1 cellular context compared by ENCODE assay signal in genomic region chr12:12356886-12357696, GRCh38.
TF ChIP-seq lines count a peak whose summit lies in the region.

Gene BORCS5 (plus strand): TSS chr12:12357078. CDS start chr12:12357452, 374 bp downstream.

TF ChIP-seq in K562, 482 proteins besides CTCF, POLR2A, EP300 and RAD21 (continued from another document and continues in another):
- no peak for TF ChIP-seq TRIM25 (IDR thresholded peaks at IDR 0.05; ENCODE audit: borderline replicate concordance)
- TF ChIP-seq RNF219 (CRISPR knock-in tag; IDR thresholded peaks at IDR 0.05) = no peak
- no peak for TF ChIP-seq ZFP30 (CRISPR knock-in tag; IDR thresholded peaks at IDR 0.05; ENCODE audit: borderline replicate concordance)
- peak; percentile 85 for TF ChIP-seq EP400 (IDR thresholded peaks at IDR 0.05)
- TF ChIP-seq ZNF445 (CRISPR knock-in tag; IDR thresholded peaks at IDR 0.05; ENCODE audit: low read depth) = no peak
- no peak for TF ChIP-seq BCL6 (CRISPR knock-in tag; IDR thresholded peaks at IDR 0.05)
- TF ChIP-seq PRDM10 (IDR thresholded peaks at IDR 0.05; ENCODE audit: partially characterized antibody) = peak; percentile 66
- TF ChIP-seq ZNF76 (CRISPR knock-in tag; IDR thresholded peaks at IDR 0.05; ENCODE audit: borderline replicate concordance) = no peak
- TF ChIP-seq CHCHD3 (CRISPR knock-in tag; IDR thresholded peaks at IDR 0.05) = 0 out of 2 replicates have a peak, but pooled peaks have one; percentile 26
- TF ChIP-seq OTX1 (CRISPR knock-in tag; IDR thresholded peaks at IDR 0.05) = no peak
- no peak for TF ChIP-seq E2F8 (IDR thresholded peaks at IDR 0.05; ENCODE audit: low read depth, partially characterized antibody)
- TF ChIP-seq ZNF24 (IDR thresholded peaks at IDR 0.05) = no peak; the same call in 1 of the 2 replicates
- no peak for TF ChIP-seq ZBTB43 (CRISPR knock-in tag; IDR thresholded peaks at IDR 0.05)
- TF ChIP-seq E2F1 (CRISPR knock-in tag; IDR thresholded peaks at IDR 0.05) = 0 out of 2 replicates have a peak, but pooled peaks have one; percentile 43
- TF ChIP-seq ZC3H8 (IDR thresholded peaks at IDR 0.05) = no peak
- no peak for TF ChIP-seq SMARCE1 (IDR thresholded peaks at IDR 0.05)
- TF ChIP-seq ZBTB7A (IDR thresholded peaks at IDR 0.05; ENCODE audit: borderline replicate concordance, control insufficient read depth, low read depth, low read length) = peak; percentile 78; the same call in 1 of the 2 replicates
- TF ChIP-seq ZNF695 (CRISPR knock-in tag; IDR thresholded peaks at IDR 0.05) = no peak
- no peak for TF ChIP-seq SRSF7 (optimal IDR thresholded peaks at IDR 0.05; ENCODE audit: low read depth, low read length)
- TF ChIP-seq POU5F1 (IDR thresholded peaks at IDR 0.05; ENCODE audit: borderline replicate concordance, low read depth, low read length, partially characterized antibody) = no peak
- no peak for TF ChIP-seq ZZZ3 (IDR thresholded peaks at IDR 0.05)
- TF ChIP-seq PYGO2 (tag; IDR thresholded peaks at IDR 0.05) = no peak
- TF ChIP-seq ZNF12 (CRISPR knock-in tag; IDR thresholded peaks at IDR 0.05) = no peak
- TF ChIP-seq SPI1 (IDR thresholded peaks at IDR 0.05; ENCODE audit: borderline replicate concordance, low read depth, low read length) = no peak
- TF ChIP-seq MAFK (IDR thresholded peaks at IDR 0.05; ENCODE audit: low read length) = no peak
- no peak for TF ChIP-seq HMBOX1 (IDR thresholded peaks at IDR 0.05)
- TF ChIP-seq ZC3H4 (CRISPR knock-in tag; IDR thresholded peaks at IDR 0.05; ENCODE audit: borderline replicate concordance) = peak; percentile 94
- TF ChIP-seq USF2 (CRISPR knock-in tag; IDR thresholded peaks at IDR 0.05) = no peak
- TF ChIP-seq HMGXB4 (CRISPR knock-in tag; IDR thresholded peaks at IDR 0.05) = no peak
- no peak for TF ChIP-seq ZNF140 (CRISPR knock-in tag; IDR thresholded peaks at IDR 0.05)
- no peak for TF ChIP-seq PTRF (tag; IDR thresholded peaks at IDR 0.05)
- TF ChIP-seq DEAF1 (CRISPR knock-in tag; IDR thresholded peaks at IDR 0.05) = no peak
- no peak for TF ChIP-seq ZNF124 (CRISPR knock-in tag; IDR thresholded peaks at IDR 0.05)
- TF ChIP-seq MCM2 (IDR thresholded peaks at IDR 0.05; ENCODE audit: low read depth) = no peak
- TF ChIP-seq RFX1 (IDR thresholded peaks at IDR 0.05) = no peak
- no peak for TF ChIP-seq DIDO1 (tag; IDR thresholded peaks at IDR 0.05; ENCODE audit: low read depth)
- TF ChIP-seq RFX7 (CRISPR knock-in tag; IDR thresholded peaks at IDR 0.05) = no peak
- TF ChIP-seq CHD2 (IDR thresholded peaks at IDR 0.05; ENCODE audit: low read depth, low read length) = no peak
- peak; percentile 47; the same call in 1 of the 2 replicates for TF ChIP-seq ELF4 (CRISPR knock-in tag; IDR thresholded peaks at IDR 0.05)
- TF ChIP-seq C11orf30 (IDR thresholded peaks at IDR 0.05; ENCODE audit: low read depth) = 0 out of 2 replicates have a peak, but pooled peaks have one; percentile 20
- no peak for TF ChIP-seq IRF9 (tag; IDR thresholded peaks at IDR 0.05)
- no peak for TF ChIP-seq MCM5 (IDR thresholded peaks at IDR 0.05; ENCODE audit: low read depth)
- peak; percentile 68 for TF ChIP-seq SAP30 (IDR thresholded peaks at IDR 0.05; ENCODE audit: borderline replicate concordance, insufficient read depth, low read depth, low read length, poor library complexity, severe bottlenecking)
- TF ChIP-seq RBM39 (optimal IDR thresholded peaks at IDR 0.05; ENCODE audit: low read depth, low read length) = no peak
- no peak for TF ChIP-seq MTA1 (IDR thresholded peaks at IDR 0.05; ENCODE audit: borderline replicate concordance)
- no peak for TF ChIP-seq ERF (CRISPR knock-in tag; IDR thresholded peaks at IDR 0.05)
- TF ChIP-seq POLR2G (IDR thresholded peaks at IDR 0.05; ENCODE audit: low read depth, low read length) = peak; percentile 98
